ENCODE assay signal across 24 cellular contexts in genomic region chr1:25437672-25438071, GRCh38. TPM values are rescaled to one million over a fixed set of nuclear protein-coding genes. Genes with fewer than 3 reads are reported as not detected.
DNase-seq lines count a peak whose midpoint lies in the region; ATAC-seq, FAIRE-seq and TF ChIP-seq lines count a peak whose summit lies in the region.
"Had no signal": no experiment of that assay in that cellular context is flagged by ENCODE, and none has a peak within 500 bp of the region (broad histone marks: within the 10 kb centered on the region; RNA-seq: fewer than 3 reads in every experiment).

No MANE protein-coding gene starts in this region.

- no peak for DNase-seq in K562 (ENCODE audit: extremely low read depth in 1 of 4, low spot score in 3 of 4)
- no peak for DNase-seq in psoas muscle
- no peak for DNase-seq in heart left ventricle
- no peak for DNase-seq in NCI-H1048 (lab: John Stamatoyannopoulos, UW)
- DNase-seq: 8988T; ACHN; AML-193; BE2C; Calu3; CD4-positive, alpha-beta T cell; CD8-positive, alpha-beta memory T cell; COR-L47; DMS53; DMS79 treated with DMSO at 0.1 percent for 48 hours; GF-D8; GOT3 had no signal

- no peak overlapping the region for H3K9ac ChIP-seq in K562 (ENCODE audit: insufficient read depth in 1 of 2, low read depth in 2 of 2, low read length in 2 of 2)
- H3K9ac ChIP-seq: BLaER1 treated with 17β-estradiol and CSF1 and Interleukin-3, amounts not matched to agents 10 nM and 100 nM had no signal

- H4K20me1 ChIP-seq in K562 (replicated peaks; ENCODE audit: control insufficient read depth, insufficient read depth, low read length) = 0 out of 2 replicates have a peak, but pooled peaks cover 9% of the 10 kb centered on the region

- CTCF ChIA-PET in HEK293 (lab: Yijun Ruan, JAX) = interaction anchor here (0.6 to 0.8 kb wide), 2 partner anchors 83 to 824 kb away, joined by 3 to 4 read pairs; no protein-coding TSS in a partner anchor
- CTCF ChIA-PET in K562 (lab: Yijun Ruan, JAX; ENCODE audit: low intra/inter-chr PET ratio) = no interaction called here

- H3K9me1 ChIP-seq in K562 (ENCODE audit: control insufficient read depth, insufficient read depth, low read length) = no peaks in the 10 kb centered on the region

- TF ChIP-seq POLR2A in K562 (conservative IDR thresholded peaks at IDR 0.05) (no peak), heart left ventricle (IDR thresholded peaks at IDR 0.05) (no peak)

- H2AFZ ChIP-seq in K562 (ENCODE audit: low read depth, low read length) = no peak overlapping the region

- in situ Hi-C loops in K562 (cut with MboI) = no loop called here

- no peaks in the 10 kb centered on the region for H3K27me3 ChIP-seq in K562 (ENCODE audit: control insufficient read depth in 2 of 2, insufficient read depth in 2 of 2, low read length in 2 of 2)
- H3K27me3 ChIP-seq in psoas muscle (ENCODE audit: insufficient read depth in 3 of 3, low read length in 2 of 3) = no peaks in the 10 kb centered on the region
- H3K27me3 ChIP-seq in heart left ventricle = no peaks in the 10 kb centered on the region
- H3K27me3 ChIP-seq: BE2C; BLaER1 treated with 17β-estradiol and CSF1 and Interleukin-3, amounts not matched to agents 10 nM and 100 nM had no signal

- H3K4me3 ChIP-seq in HEK293 (ENCODE audit: low read depth, low read length) = no peak overlapping the region
- H3K4me3 ChIP-seq in K562 = no peak overlapping the region
- H3K4me3 ChIP-seq in psoas muscle = no peak overlapping the region
- no peak overlapping the region for H3K4me3 ChIP-seq in heart left ventricle
- H3K4me3 ChIP-seq: A549; BLaER1 treated with 17β-estradiol and CSF1 and Interleukin-3, amounts not matched to agents 10 nM and 100 nM; HAP-1 had no signal

- no peak overlapping the region for H3K4me2 ChIP-seq in K562 (ENCODE audit: insufficient read depth, low read length)
- H3K4me2 ChIP-seq: A549 had no signal

- no peak overlapping the region for H3K27ac ChIP-seq in HEK293 (ENCODE audit: extremely low read depth, low read depth, low read length)
- H3K27ac ChIP-seq in K562 (ENCODE audit: extremely low read depth, low read depth, low read length) = no peak overlapping the region
- H3K27ac ChIP-seq in psoas muscle = peak overlapping the region; percentile 95
- no peak overlapping the region for H3K27ac ChIP-seq in heart left ventricle
- H3K27ac ChIP-seq: A549; BLaER1 treated with 17β-estradiol and CSF1 and Interleukin-3, amounts not matched to agents 10 nM and 100 nM had no signal

- no peak for ATAC-seq in K562
- ATAC-seq in psoas muscle = no peak
- ATAC-seq in heart left ventricle = no peak
- ATAC-seq in GM21381 (IDR thresholded peaks at IDR 0.05; ENCODE audit: unreplicated experiment) = no peak
- ATAC-seq: A549 had no signal

- no TSS peak for BruUV-seq in K562 (replicated peaks; lab: Mats Ljungman, UMichigan)

- H3K4me1 ChIP-seq in HEK293 (ENCODE audit: control insufficient read depth, insufficient read depth, low read length) = peaks cover 33% of the 10 kb centered on the region
- peaks cover 0 to 51% of the 10 kb centered on the region in 2 experiments for H3K4me1 ChIP-seq in K562 (replicated peaks in 1 of 2; ENCODE audit: control insufficient read depth in 2 of 2, insufficient read depth in 2 of 2, low read length in 2 of 2)
- H3K4me1 ChIP-seq in psoas muscle = peaks cover 71% of the 10 kb centered on the region
- H3K4me1 ChIP-seq in heart left ventricle = peaks cover 3 to 56% (median 47%) of the 10 kb centered on the region in 12 donors
- H3K4me1 ChIP-seq: BE2C had no signal

- TF ChIP-seq CTCF in HEK293 (tag by site-specific recombination; IDR thresholded peaks at IDR 0.05) = no peak
- TF ChIP-seq CTCF in K562 (IDR thresholded peaks at IDR 0.05 in 2 of 3, conservative IDR thresholded peaks at IDR 0.05 in 1 of 3; ENCODE audit: insufficient read depth in 2 of 3, low read depth in 1 of 3, low read length in 3 of 3) = no peak
- TF ChIP-seq CTCF in psoas muscle (IDR thresholded peaks at IDR 0.05) = no peak
- TF ChIP-seq CTCF in heart left ventricle (IDR thresholded peaks at IDR 0.05) = no peak

- TF ChIP-seq EP300 in K562 (IDR thresholded peaks at IDR 0.05; ENCODE audit: low read length) = no peak

- H3K36me3 ChIP-seq in HEK293 (ENCODE audit: control insufficient read depth in 2 of 2, insufficient read depth in 1 of 2, low read length in 2 of 2) (peaks cover 0 to 4% of the 10 kb centered on the region in 2 experiments; a peak in 2 of 3 replicates), K562 (ENCODE audit: control insufficient read depth, insufficient read depth, low read length) (peaks cover 34% of the 10 kb centered on the region), psoas muscle (ENCODE audit: insufficient read depth in 1 of 2, low read depth in 1 of 2) (no peaks in the 10 kb centered on the region), heart left ventricle (peaks cover 0 to 10% (median 0%) of the 10 kb centered on the region in 9 donors)
- H3K36me3 ChIP-seq: HAP-1 had no signal

- peaks cover 97% of the 10 kb centered on the region for H3K79me2 ChIP-seq in K562 (ENCODE audit: control insufficient read depth, insufficient read depth, low read length)

- WGBS in K562 (ENCODE audit: insufficient coverage, low coverage, missing lambda C conversion rate) = 95% methylated on average over 8 of the region's 8 CpGs
- WGBS in psoas muscle, 3 donors = 96 to 97% (median 97%) methylated on average over 8 of the region's 8 CpGs
- WGBS in heart left ventricle, 4 donors = 96 to 99% (median 98%) methylated on average over 8 of the region's 8 CpGs

- TF ChIP-seq RAD21 in K562 (CRISPR knock-in tag; conservative IDR thresholded peaks at IDR 0.05 in 1 of 2, IDR thresholded peaks at IDR 0.05 in 1 of 2) = no peak

- H3K9me3 ChIP-seq in HEK293 (ENCODE audit: control insufficient read depth, insufficient read depth, low read depth, low read length) (no peaks in the 10 kb centered on the region), K562 (replicated peaks; ENCODE audit: control insufficient read depth, insufficient read depth, low read depth, low read length) (no peaks in the 10 kb centered on the region), psoas muscle (no peaks in the 10 kb centered on the region), heart left ventricle (no peaks in the 10 kb centered on the region)
- H3K9me3 ChIP-seq: A549; BE2C; BLaER1 treated with 17β-estradiol and CSF1 and Interleukin-3, amounts not matched to agents 10 nM and 100 nM; HAP-1 had no signal

- POLR2A ChIA-PET in HEK293 (lab: Yijun Ruan, JAX) (no interaction called here), K562 (lab: Yijun Ruan, JAX) (interaction anchor here (2.0 kb wide), 1 partner anchor 13 kb away, joined by 6 read pairs; no protein-coding TSS in a partner anchor)

- FAIRE-seq in K562 (lab: Jason Lieb, UNC) = no peak
- FAIRE-seq: A549, GM12891, GM18507, H54 had no signal

- intact Hi-C loops in K562 (cut with micrococcal nuclease) (loop anchor here (10.0 kb wide), 1 partner anchor 153 kb away; no protein-coding TSS in a partner anchor), psoas muscle (cut with DNase I) (loop anchor here in 1 of 2 donors (5.0 kb wide), 1 partner anchor 35 kb away; no protein-coding TSS in a partner anchor), heart left ventricle (cut with DNase I) (loop anchor here in 2 of 10 donors (10.0 kb wide), 2 partner anchors 103 to 357 kb away; partner anchors contain the start of gene TMEM50A (in 1 of the 2))

RNA-seq across cellular contexts. Expression of gene MACO1, which starts 7.0 kb away (rescaled TPM):
- total RNA-seq in K562 (2011; cell fraction: chromatin; rRNA removed; ENCODE audit: low replicate concordance) = 18.4 and 45.3 TPM in 2 replicates
- 18.0 and 21.1 TPM in 2 replicates for total RNA-seq in K562 (2011; cell fraction: nucleolus; rRNA removed)
- 26.7 and 32.7 TPM in 2 replicates for total RNA-seq in K562 (2011; cell fraction: nucleoplasm; rRNA removed)
- 20.0 and 21.7 TPM in 2 replicates for total RNA-seq in K562 (2014; rRNA removed)
- 25.2 and 32.1 TPM in 2 replicates for total RNA-seq in K562 (2014; rRNA removed; fragmentation: Illumina TruSeq; extraction: Trizol)
- 22.6 and 25.1 TPM in 2 replicates for total RNA-seq in K562 (2015; rRNA removed; fragmentation: Illumina TruSeq; extraction: Trizol)
- total RNA-seq in K562 (2021) = 21.8 and 26.2 TPM in 2 replicates
- 16.2 and 16.5 TPM in 2 replicates for polyA plus RNA-seq in K562 (2011; rRNA removed)
- polyA plus RNA-seq in K562 (2011; cell fraction: cytosol; rRNA removed) = 5.5 and 9.0 TPM in 2 replicates
- 13.6 and 15.9 TPM in 2 replicates for polyA plus RNA-seq in K562 (2011; cell fraction: nucleus; rRNA removed)
- polyA plus RNA-seq in K562 (2012) = 17.2 and 17.8 TPM in 2 replicates
- 22.5 and 28.4 TPM in 2 replicates for polyA plus RNA-seq in K562 (2014; fragmentation: Illumina TruSeq; extraction: Trizol)
- polyA plus RNA-seq in K562 (2014; fragmentation: Nextera tagmentation; extraction: Ambion mirVana) = 1 to 10 TPM; 4.6 to 5.1 TPM
- 15.4 and 18.9 TPM in 2 replicates for polyA plus RNA-seq in K562 (2014; rRNA removed)
- polyA minus RNA-seq in K562 (2011; rRNA and poly(A)+ RNA removed) = 16.1 and 20.4 TPM in 2 replicates
- 8.4 and 9.4 TPM in 2 replicates for polyA minus RNA-seq in K562 (2011; cell fraction: cytosol; rRNA and poly(A)+ RNA removed)
- polyA minus RNA-seq in K562 (2011; cell fraction: nucleus; rRNA and poly(A)+ RNA removed) = 5.3 and 10.9 TPM in 2 replicates
- 10 to 100 TPM; 22.7 to 49.7 (median 30.8) TPM for total RNA-seq in psoas muscle
- polyA plus RNA-seq in psoas muscle = 10 to 100 TPM in 2 of 3 donors, 1 to 10 TPM in 1; 8.8 to 40.5 (median 34.9) TPM
- total RNA-seq in heart left ventricle = 10 to 100 TPM; 11.2 to 21.0 (median 14.6) TPM
- 10 to 100 TPM in 1 of 2 donors, 1 to 10 TPM in 1; 5.8 to 11.8 TPM for polyA plus RNA-seq in heart left ventricle

RNA-seq across cellular contexts. Expression of gene RHCE, which starts 17.0 kb away (rescaled TPM):
- 32.9 and 40.0 TPM in 2 replicates for total RNA-seq in K562 (2011; cell fraction: chromatin; rRNA removed; ENCODE audit: low replicate concordance)
- total RNA-seq in K562 (2011; cell fraction: nucleolus; rRNA removed) = 54.9 and 67.4 TPM in 2 replicates
- 44.0 and 54.3 TPM in 2 replicates for total RNA-seq in K562 (2011; cell fraction: nucleoplasm; rRNA removed)
- 7.5 and 12.3 TPM in 2 replicates for total RNA-seq in K562 (2014; rRNA removed)
- 12.7 and 14.8 TPM in 2 replicates for total RNA-seq in K562 (2014; rRNA removed; fragmentation: Illumina TruSeq; extraction: Trizol)
- 5.3 and 5.4 TPM in 2 replicates for total RNA-seq in K562 (2015; rRNA removed; fragmentation: Illumina TruSeq; extraction: Trizol)
- total RNA-seq in K562 (2021) = 11.2 and 12.6 TPM in 2 replicates
- 13.6 and 25.9 TPM in 2 replicates for polyA plus RNA-seq in K562 (2011; rRNA removed)
- 20.6 and 28.6 TPM in 2 replicates for polyA plus RNA-seq in K562 (2011; cell fraction: cytosol; rRNA removed)
- 11.9 and 17.8 TPM in 2 replicates for polyA plus RNA-seq in K562 (2011; cell fraction: nucleus; rRNA removed)
- 17.0 and 20.5 TPM in 2 replicates for polyA plus RNA-seq in K562 (2012)
- 10.9 and 11.4 TPM in 2 replicates for polyA plus RNA-seq in K562 (2014; fragmentation: Illumina TruSeq; extraction: Trizol)
- polyA plus RNA-seq in K562 (2014; fragmentation: Nextera tagmentation; extraction: Ambion mirVana) = 10 to 100 TPM; 28.3 to 31.5 TPM
- 8.3 and 9.1 TPM in 2 replicates for polyA plus RNA-seq in K562 (2014; rRNA removed)
- polyA minus RNA-seq in K562 (2011; rRNA and poly(A)+ RNA removed) = 22.4 and 24.1 TPM in 2 replicates
- polyA minus RNA-seq in K562 (2011; cell fraction: cytosol; rRNA and poly(A)+ RNA removed) = 9.8 and 10.7 TPM in 2 replicates
- polyA minus RNA-seq in K562 (2011; cell fraction: nucleus; rRNA and poly(A)+ RNA removed) = 5.8 and 9.8 TPM in 2 replicates
- 1 to 10 TPM in 3 of 4 donors, under 1 TPM in 1; 0.66 to 2.0 (median 1.1) TPM for total RNA-seq in psoas muscle
- under 1 TPM in 2 of 3 donors, not detected in 1; 0.22 to 0.23 TPM for polyA plus RNA-seq in psoas muscle
- 1 to 10 TPM in 2 of 9 donors, under 1 TPM in 6, not detected in 1; 0.28 to 2.0 (median 0.69) TPM for total RNA-seq in heart left ventricle
- polyA plus RNA-seq in heart left ventricle = 1 to 10 TPM in 1 of 2 donors, under 1 TPM in 1; 0.24 to 1.4 TPM
- total RNA-seq: Calu3 had no signal

Comparison
In these comparisons a context has a peak if more than half of its experiments do, and no peak if none do; other contexts are left out.
1. Of the 44 proteins assayed by ChIP-seq in both K562 and HEK293: peak only in K562: none; only in HEK293: none; in both: ZNF121; in neither: 43.